Comparison of ENCODE assay signal across 12 cellular contexts in genomic region chr18:23380001-23380550, GRCh38.
A peak's percentile ranks its signal among the peaks of the same experiment; 100 is the strongest.
DNase-seq lines count a peak whose midpoint lies in the region; ATAC-seq, FAIRE-seq and TF ChIP-seq lines count a peak whose summit lies in the region.
"Had no signal": no experiment of that assay in that cellular context is flagged by ENCODE, and none has a peak within 500 bp of the region (broad histone marks: within the 10 kb centered on the region; RNA-seq: fewer than 3 reads in every experiment).

No MANE protein-coding gene starts in this region.

- no peak for FAIRE-seq in kidney (lab: Jason Lieb, UNC)

- H3K36me3 ChIP-seq in kidney (ENCODE audit: control insufficient read depth in 1 of 2, insufficient read depth in 2 of 2, low read length in 2 of 2) = no peaks in the 10 kb centered on the region

- peak; percentile 64 for DNase-seq in EL
- peak; percentile 96 for DNase-seq in NCI-H226
- DNase-seq in dermis blood vessel endothelial cell = peak; percentile 66
- no peak for DNase-seq in NCI-H187 treated with DMSO at 0.1 percent for 48 hours (lab: John Stamatoyannopoulos, UW)
- no peak for DNase-seq in kidney
- DNase-seq in DMS 273 (lab: John Stamatoyannopoulos, UW; ENCODE audit: unreplicated experiment) = no peak
- DNase-seq: activated CD8-positive, alpha-beta memory T cell treated with anti-CD3 and anti-CD28 coated beads for 24 hours; KBM-7; mucosa of descending colon; NCI-H446 had no signal

- H3K4me3 ChIP-seq in kidney (ENCODE audit: low read length in 2 of 2) = no peak overlapping the region
- H3K4me3 ChIP-seq: mucosa of descending colon had no signal

- H3K9me3 Mint-ChIP-seq in nephron = no peaks in the 10 kb centered on the region

- peak overlapping the region; percentile 33 to 59 (median 39) for H3K27ac Mint-ChIP-seq in nephron

- H3K36me3 Mint-ChIP-seq in nephron (ENCODE audit: low read depth) = peaks cover 12% of the 10 kb centered on the region

- no peak overlapping the region for H3K4me3 Mint-ChIP-seq in nephron

- no peaks in the 10 kb centered on the region for H3K9me3 ChIP-seq in kidney (ENCODE audit: control insufficient read depth in 1 of 2, low read length in 2 of 2)
- H3K9me3 ChIP-seq: mucosa of descending colon had no signal

- ATAC-seq in GM18907 (IDR thresholded peaks at IDR 0.05; ENCODE audit: unreplicated experiment) = no peak
- ATAC-seq: mucosa of descending colon had no signal

- intact Hi-C loops in kidney (cut with DNase I) = loop anchor here (10.0 kb wide), 1 partner anchor 255 kb away; no protein-coding TSS in a partner anchor

- TF ChIP-seq CTCF in nephron (IDR thresholded peaks at IDR 0.05; ENCODE audit: unreplicated experiment in 3 of 3) (no peak), kidney (IDR thresholded peaks at IDR 0.05; ENCODE audit: borderline replicate concordance, extremely low read depth, insufficient read depth) (no peak)

- no peak overlapping the region for H3K27ac ChIP-seq in kidney (ENCODE audit: low read depth in 2 of 2, low read length in 2 of 2)

- peaks cover 12% of the 10 kb centered on the region for H3K4me1 Mint-ChIP-seq in nephron

- no peaks in the 10 kb centered on the region for H3K27me3 Mint-ChIP-seq in nephron (ENCODE audit: low read depth)

- no peaks in the 10 kb centered on the region for H3K4me1 ChIP-seq in kidney (ENCODE audit: control insufficient read depth in 1 of 2, insufficient read depth in 1 of 2, low read depth in 1 of 2, low read length in 2 of 2)

- H3K9ac ChIP-seq in kidney (ENCODE audit: low read length in 2 of 2) = no peak overlapping the region

Comparison
In these comparisons a context has a peak if more than half of its experiments do, and no peak if none do; other contexts are left out.
1. DNase-seq: peak in EL (single experiment), NCI-H226 (single experiment) and dermis blood vessel endothelial cell (single experiment); none in NCI-H187 treated with DMSO at 0.1 percent for 48 hours (single experiment), kidney (single experiment) and DMS 273 (single experiment).